In the genomic region with DNA sequence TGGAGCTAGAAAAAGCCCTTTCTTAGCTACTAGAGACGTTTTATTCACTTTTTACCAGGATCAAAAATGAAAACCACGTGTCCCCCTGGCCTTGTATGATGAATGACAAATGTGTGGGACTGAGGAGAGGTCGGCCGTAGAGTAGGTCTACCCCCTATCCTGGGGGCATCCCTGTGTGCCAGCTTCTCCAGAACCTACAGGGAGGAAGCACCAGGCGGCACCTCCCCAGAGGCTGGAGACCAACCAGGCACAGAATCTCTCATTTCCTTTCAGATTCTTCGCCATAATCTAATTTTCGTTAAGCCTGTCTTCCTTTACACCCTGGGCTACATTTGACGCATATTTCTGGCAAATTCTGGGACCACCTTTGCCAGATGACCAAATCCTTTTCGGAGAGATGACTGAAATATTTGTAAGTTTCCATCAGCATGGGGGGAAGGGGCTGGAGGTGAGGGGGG, we compare ENCODE assay signal across 11 cellular contexts. TPM values are rescaled to one million over a fixed set of nuclear protein-coding genes. Genes with fewer than 3 reads are reported as not detected.
DNase-seq lines count a peak whose midpoint lies in the region; TF ChIP-seq lines count a peak whose summit lies in the region.
"Had no signal": no experiment of that assay in that cellular context is flagged by ENCODE, and none has a peak within 500 bp of the region (broad histone marks: within the 10 kb centered on the region; RNA-seq: fewer than 3 reads in every experiment).

No MANE protein-coding gene starts in this region.

- intact Hi-C loops in ovary (cut with DNase I): no loop called here

- no peak for TF ChIP-seq EP300 in ovary (IDR thresholded peaks at IDR 0.05)

- H3K27me3 ChIP-seq in SJSA1 (replicated peaks) (no peaks in the 10 kb centered on the region), ovary (no peaks in the 10 kb centered on the region)

- TF ChIP-seq POLR2A in ovary (IDR thresholded peaks at IDR 0.05): no peak

- WGBS in ovary, 3 donors: 57 to 68% (median 65%) methylated on average over 9 of the region's 9 CpGs

- H3K4me1 ChIP-seq in SJSA1 (replicated peaks) (peaks cover 57% of the 10 kb centered on the region), ovary (ENCODE audit: insufficient read depth) (peaks cover 34% of the 10 kb centered on the region)

- POLR2A ChIA-PET in HEK293T (lab: Yijun Ruan, JAX): interaction anchor here (2.0 kb wide), 1 partner anchor 16 kb away, joined by 10 read pairs; a partner anchor contains a TSS

- H3K9me3 ChIP-seq in SJSA1 (replicated peaks) (no peaks in the 10 kb centered on the region), ovary (no peaks in the 10 kb centered on the region)

- DNase-seq in A172 (ENCODE audit: low spot score): peak; percentile 16
- no peak for DNase-seq in SJSA1 (ENCODE audit: low read depth in 1 of 2, low spot score in 2 of 2)
- no peak for DNase-seq in foreskin fibroblast
- peak in 1 of 5 donors; percentile 17 for DNase-seq in ovary
- DNase-seq in activated T-cell treated with anti-CD3 and anti-CD28 coated beads, Interleukin-2, amount 50 U/mL, for 1 hour: no peak
- no peak for DNase-seq in HEK293T (ENCODE audit: extremely low spot score)
- DNase-seq in cerebellar cortex (ENCODE audit: low spot score): no peak
- DNase-seq in HCEC 1CT: no peak
- DNase-seq: DND-41, NCI-H1694 treated with DMSO at 0.1 percent for 48 hours had no signal

- H3K36me3 ChIP-seq in SJSA1 (0 out of 2 replicates have a peak, but pooled peaks cover 6% of the 10 kb centered on the region), ovary (no peaks in the 10 kb centered on the region)

- H3K4me3 ChIP-seq in SJSA1: no peak overlapping the region
- H3K4me3 ChIP-seq in foreskin fibroblast (ENCODE audit: low read depth in 1 of 2, low read length in 2 of 2): peak overlapping the region; percentile 25 to 83
- no peak overlapping the region for H3K4me3 ChIP-seq in ovary

- H3K27ac ChIP-seq in SJSA1 (peak overlapping the region; percentile 83), ovary (peak overlapping the region; percentile 72 to 82)

- TF ChIP-seq CTCF in foreskin fibroblast (IDR thresholded peaks at IDR 0.05; ENCODE audit: low read depth, low read length): no peak
- no peak for TF ChIP-seq CTCF in ovary (IDR thresholded peaks at IDR 0.05)

- CTCF ChIA-PET in HEK293T (lab: Yijun Ruan, JAX): no interaction called here

TF ChIP-seq in HEK293T, 16 proteins besides CTCF, POLR2A, EP300 and RAD21:
- no peak for TF ChIP-seq L3MBTL2 (conservative IDR thresholded peaks at IDR 0.05)
- TF ChIP-seq LEF1 (IDR thresholded peaks at IDR 0.05; ENCODE audit: borderline replicate concordance): no peak
- no peak for TF ChIP-seq CTBP1 (IDR thresholded peaks at IDR 0.05; ENCODE audit: borderline replicate concordance)
- no peak for TF ChIP-seq SP1 (IDR thresholded peaks at IDR 0.05)
- no peak for TF ChIP-seq FOXK2 (IDR thresholded peaks at IDR 0.05)
- TF ChIP-seq NFRKB (IDR thresholded peaks at IDR 0.05): no peak
- TF ChIP-seq TARDBP (IDR thresholded peaks at IDR 0.05): no peak
- no peak for TF ChIP-seq FOXM1 (IDR thresholded peaks at IDR 0.05; ENCODE audit: borderline replicate concordance)

RNA-seq across cellular contexts. Expression of a gene that starts 15.9 kb away (rescaled TPM):
- 32.3 and 38.8 TPM in 2 replicates for total RNA-seq in A172 (2014; rRNA removed; shearing (Covaris generic))
- total RNA-seq in SJSA1 (2014; rRNA removed; shearing (Covaris generic)): 32.6 and 33.9 TPM in 2 replicates
- total RNA-seq in ovary: 100 to 1,000 TPM in 1 of 7 donors, 10 to 100 TPM in 6; 17.8 to 104 (median 40.7) TPM
- polyA plus RNA-seq in ovary: 10 to 100 TPM; 14.2 to 32.7 TPM
- polyA plus RNA-seq: IgD-negative memory B cell had no signal

Comparison
In these comparisons a context has a peak if more than half of its experiments do, and no peak if none do; other contexts are left out.
1. H3K4me3 ChIP-seq: peak in foreskin fibroblast (2 of 2); none in SJSA1 (single experiment) and ovary (single experiment).